ENCODE assay signal across 17 cellular contexts in genomic region chr18:59432796-59433195, GRCh38.
"Had no signal": no experiment of that assay in that cellular context is flagged by ENCODE, and none has a peak within 500 bp of the region (broad histone marks: within the 10 kb centered on the region; RNA-seq: fewer than 3 reads in every experiment).

No MANE protein-coding gene starts in this region.

- H3K9me3 ChIP-seq: breast epithelium, esophagus muscularis mucosa, lower lobe of right lung, spleen, testis, vagina had no signal

- H3K36me3 ChIP-seq: breast epithelium, esophagus muscularis mucosa, lower lobe of right lung, spleen, vagina had no signal

- H3K27ac ChIP-seq: breast epithelium, esophagus muscularis mucosa, lower lobe of right lung, spleen, testis, vagina had no signal

- H3K4me3 ChIP-seq: breast epithelium, esophagus muscularis mucosa, lower lobe of right lung, spleen, testis, vagina had no signal

- DNase-seq: activated B cell treated with CpG ODN at 0.5 μM for 24 hours; activated CD4-positive, alpha-beta T cell treated with anti-CD3 and anti-CD28 coated beads for 36 hours; activated CD4-positive, alpha-beta T cell treated with anti-CD3 and anti-CD28 coated beads, Interleukin-2, amount 50 U/mL, for 4 hours; activated CD8-positive, alpha-beta memory T cell treated with anti-CD3 and anti-CD28 coated beads for 24 hours; activated CD8-positive, alpha-beta memory T cell treated with anti-CD3 and anti-CD28 coated beads, Interleukin-2, amount 50 U/mL, for 4 hours; activated naive CD4-positive, alpha-beta T cell; activated T-cell treated with anti-CD3 and anti-CD28 coated beads, Interleukin-2, amount 50 U/mL, for 4 hours; lower lobe of right lung; naive thymus-derived CD8-positive, alpha-beta T cell; spleen; stimulated activated CD4-positive, alpha-beta T cell treated with anti-CD3 and anti-CD28 coated beads, Interleukin-4, amount 100 ng/mL, for 1 hour; stimulated activated naive CD4-positive, alpha-beta T cell; T1000; testis had no signal

- H3K4me1 ChIP-seq: breast epithelium, esophagus muscularis mucosa, lower lobe of right lung, spleen, testis, vagina had no signal

- H3K27me3 ChIP-seq: breast epithelium, esophagus muscularis mucosa, testis, vagina had no signal
